In genomic region chr6:109095821-109096084, GRCh38 we compare ENCODE assay signal across 8 cellular contexts. TPM values are rescaled to one million over a fixed set of nuclear protein-coding genes. Genes with fewer than 3 reads are reported as not detected.
DNase-seq lines count a peak whose midpoint lies in the region; ATAC-seq and TF ChIP-seq lines count a peak whose summit lies in the region.

No MANE protein-coding gene starts in this region.

- peak overlapping the region; percentile 95 for H2AFZ ChIP-seq in OCI-LY7 (ENCODE audit: low read length)

- TF ChIP-seq EP300 in ovary (IDR thresholded peaks at IDR 0.05), result no peak

- BruUV-seq in OCI-LY7 (replicated peaks; lab: Mats Ljungman, UMichigan), result no TSS peak

- peak overlapping the region; percentile 92 for H3K4me3 ChIP-seq in OCI-LY7 (ENCODE audit: low read depth, low read length, poor library complexity, severe bottlenecking)
- peak overlapping the region; percentile 93 for H3K4me3 ChIP-seq in epithelial cell of esophagus (ENCODE audit: low read length)
- H3K4me3 ChIP-seq in ovary, result peak overlapping the region; percentile 80

- ATAC-seq in HG02571 (IDR thresholded peaks at IDR 0.05; ENCODE audit: unreplicated experiment) (no peak), HG02798 (IDR thresholded peaks at IDR 0.05; ENCODE audit: poor library complexity, unreplicated experiment) (no peak)

- intact Hi-C loops in OCI-LY7 (cut with micrococcal nuclease; ENCODE audit: unreplicated experiment), result loop anchor here (2.0 to 10.0 kb wide), 2 partner anchors 287 to 359 kb away; partner anchors contain the start of genes CD164 and MICAL1
- intact Hi-C loops in ovary (cut with DNase I), result loop anchor here in 2 of 4 donors (5.0 to 10.0 kb wide), 2 partner anchors 289 to 592 kb away; partner anchors contain the start of gene CD164 (in 2 of the 2)

- no peak for TF ChIP-seq POLR2A in ovary (IDR thresholded peaks at IDR 0.05)

- peak overlapping the region; percentile 93 for H3K4me2 ChIP-seq in OCI-LY7 (ENCODE audit: low read length)

- H3K79me2 ChIP-seq in OCI-LY7 (ENCODE audit: insufficient read depth, low read depth, low read length), result peaks cover 51% of the 10 kb centered on the region

- no peaks in the 10 kb centered on the region for H3K9me2 ChIP-seq in OCI-LY7 (ENCODE audit: insufficient read depth, low read length)

- no peaks in the 10 kb centered on the region for H3K9me3 ChIP-seq in OCI-LY7 (ENCODE audit: low read length)
- no peaks in the 10 kb centered on the region for H3K9me3 ChIP-seq in ovary

- peaks cover 15% of the 10 kb centered on the region; the same call in 1 of the 2 replicates for H4K20me1 ChIP-seq in OCI-LY7 (ENCODE audit: insufficient read depth, low read length)

- CTCF ChIA-PET in OCI-LY7 (lab: Charles Lee; ENCODE audit: unreplicated experiment), result no interaction called here

- DNase-seq in COLO668 (lab: John Stamatoyannopoulos, UW; ENCODE audit: unreplicated experiment), result peak; percentile 44
- DNase-seq in OCI-LY7 (ENCODE audit: low spot score), result no peak
- no peak for DNase-seq in epithelial cell of esophagus (ENCODE audit: low read depth)
- DNase-seq in ovary, result no peak
- no peak for DNase-seq in NOMO-1 treated with DMSO at 0.1 percent for 48 hours (lab: John Stamatoyannopoulos, UW; ENCODE audit: unreplicated experiment)
- no peak for DNase-seq in NCI-H510A (lab: John Stamatoyannopoulos, UW)

- H3K27ac ChIP-seq in OCI-LY7 (ENCODE audit: low read depth, low read length, poor library complexity, severe bottlenecking) (peak overlapping the region; percentile 87), ovary (peak overlapping the region; percentile 93 to 99)

- peaks cover 4% of the 10 kb centered on the region; the same call in 1 of the 2 replicates for H3K36me3 ChIP-seq in OCI-LY7 (ENCODE audit: insufficient read depth, low read length)
- no peaks in the 10 kb centered on the region for H3K36me3 ChIP-seq in ovary

- H3K27me3 ChIP-seq in ovary, result no peaks in the 10 kb centered on the region

- POLR2A ChIA-PET in OCI-LY7 (lab: Charles Lee), result interaction anchor here (0.9 to 5.8 kb wide), 3 partner anchors 10 to 251 kb away, joined by 3 to 54 read pairs (median 44); no protein-coding TSS in a partner anchor

- peaks cover 25% of the 10 kb centered on the region for H3K4me1 ChIP-seq in OCI-LY7 (ENCODE audit: insufficient read depth, low read length, poor library complexity, severe bottlenecking)
- peaks cover 3% of the 10 kb centered on the region for H3K4me1 ChIP-seq in ovary (ENCODE audit: insufficient read depth)

- 0% methylated on average over 8 of the region's 8 CpGs for WGBS in ovary, 3 donors

- TF ChIP-seq CTCF in OCI-LY7 (conservative IDR thresholded peaks at IDR 0.05; ENCODE audit: low read length), result no peak
- TF ChIP-seq CTCF in epithelial cell of esophagus (IDR thresholded peaks at IDR 0.05; ENCODE audit: insufficient read depth, low read depth, low read length, missing control alignments), result no peak
- TF ChIP-seq CTCF in ovary (IDR thresholded peaks at IDR 0.05), result no peak

RNA-seq across cellular contexts. Expression of gene CEP57L1, which starts 0.4 kb away (rescaled TPM):
- 22.7 and 26.7 TPM in 2 replicates for total RNA-seq in OCI-LY7 (2014; rRNA removed; shearing (Covaris generic))
- 22.5 and 28.2 TPM in 2 replicates for total RNA-seq in OCI-LY7 (2022)
- 10 to 100 TPM in 3 of 7 donors, 1 to 10 TPM in 4; 7.4 to 12.6 (median 9.7) TPM for total RNA-seq in ovary
- 1 to 10 TPM; 4.9 to 9.1 TPM for polyA plus RNA-seq in ovary

RNA-seq across cellular contexts. Expression of gene SESN1, which starts 1.1 kb away (rescaled TPM):
- 7.7 and 10.8 TPM in 2 replicates for total RNA-seq in OCI-LY7 (2014; rRNA removed; shearing (Covaris generic))
- total RNA-seq in OCI-LY7 (2022) (13.8 and 14.8 TPM in 2 replicates), ovary (10 to 100 TPM; 36.5 to 97.2 (median 65.4) TPM)
- 10 to 100 TPM; 55.0 to 68.4 TPM for polyA plus RNA-seq in ovary
